ENCODE assay signal across 22 cellular contexts in genomic region chr15:92047900-92048299, GRCh38.
"Had no signal": no experiment of that assay in that cellular context is flagged by ENCODE, and none has a peak within 500 bp of the region (broad histone marks: within the 10 kb centered on the region; RNA-seq: fewer than 3 reads in every experiment).

No MANE protein-coding gene starts in this region.

- H3K4me1 Mint-ChIP-seq: activated B cell treated with CpG ODN at 0.5 μM for 24 hours; activated naive CD8-positive, alpha-beta T cell treated with anti-CD3 and anti-CD28 coated beads for 36 hours had no signal

- H3K27me3 Mint-ChIP-seq: activated B cell treated with CpG ODN at 0.5 μM for 24 hours; activated CD8-positive, alpha-beta memory T cell treated with anti-CD3 and anti-CD28 coated beads, Interleukin-2, amount 10 ng/mL, durations not matched to agents 7 days and 5 days; activated naive CD8-positive, alpha-beta T cell treated with anti-CD3 and anti-CD28 coated beads for 36 hours; activated T-cell treated with anti-CD3 and anti-CD28 coated beads, Interleukin-2, amount 50 U/mL, for 24 hours had no signal

- H3K36me3 Mint-ChIP-seq: activated CD8-positive, alpha-beta memory T cell treated with anti-CD3 and anti-CD28 coated beads, Interleukin-2, amount 10 ng/mL, durations not matched to agents 7 days and 5 days; activated naive CD8-positive, alpha-beta T cell treated with anti-CD3 and anti-CD28 coated beads for 36 hours had no signal

- H3K9me3 Mint-ChIP-seq: activated B cell treated with CpG ODN at 0.5 μM for 24 hours; activated naive CD4-positive, alpha-beta T cell treated with anti-CD3 and anti-CD28 coated beads for 36 hours; activated naive CD8-positive, alpha-beta T cell treated with anti-CD3 and anti-CD28 coated beads for 36 hours; activated T-cell treated with anti-CD3 and anti-CD28 coated beads, Interleukin-2, amount 50 U/mL, for 24 hours; activated T-helper 1 cell treated with anti-CD3 and anti-CD28 coated beads, Interleukin-12 subunit alpha, Interleukin-12 subunit beta, Interleukin-2, Interleukin-4 antibody, amounts not matched to agents 30 ng/mL and 10 ng/mL and 1 ng/mL, durations not matched to agents 14 hours and 24 hours and 36 hours had no signal

- ATAC-seq: activated CD8-positive, alpha-beta memory T cell treated with anti-CD3 and anti-CD28 coated beads, Interleukin-2, amount 10 ng/mL, durations not matched to agents 7 days and 5 days; K562; SK-N-SH treated with all-trans-retinoic acid at 6 μM for 48 hours had no signal

- H3K4me3 Mint-ChIP-seq: activated B cell treated with CpG ODN at 0.5 μM for 24 hours; activated CD8-positive, alpha-beta memory T cell treated with anti-CD3 and anti-CD28 coated beads, Interleukin-2, amount 10 ng/mL, durations not matched to agents 7 days and 5 days; activated naive CD4-positive, alpha-beta T cell treated with anti-CD3 and anti-CD28 coated beads for 36 hours; activated naive CD8-positive, alpha-beta T cell treated with anti-CD3 and anti-CD28 coated beads for 36 hours; activated T-cell treated with anti-CD3 and anti-CD28 coated beads, Interleukin-2, amount 50 U/mL, for 24 hours; activated T-helper 1 cell treated with anti-CD3 and anti-CD28 coated beads, Interleukin-12 subunit alpha, Interleukin-12 subunit beta, Interleukin-2, Interleukin-4 antibody, amounts not matched to agents 30 ng/mL and 10 ng/mL and 1 ng/mL, durations not matched to agents 14 hours and 24 hours and 36 hours had no signal

- H3K27ac Mint-ChIP-seq: activated B cell treated with CpG ODN at 0.5 μM for 24 hours; activated CD8-positive, alpha-beta memory T cell treated with anti-CD3 and anti-CD28 coated beads, Interleukin-2, amount 10 ng/mL, durations not matched to agents 7 days and 5 days; activated naive CD4-positive, alpha-beta T cell treated with anti-CD3 and anti-CD28 coated beads for 36 hours; activated naive CD8-positive, alpha-beta T cell treated with anti-CD3 and anti-CD28 coated beads for 36 hours; activated T-cell treated with anti-CD3 and anti-CD28 coated beads, Interleukin-2, amount 50 U/mL, for 24 hours; activated T-helper 1 cell treated with anti-CD3 and anti-CD28 coated beads, Interleukin-12 subunit alpha, Interleukin-12 subunit beta, Interleukin-2, Interleukin-4 antibody, amounts not matched to agents 30 ng/mL and 10 ng/mL and 1 ng/mL, durations not matched to agents 14 hours and 24 hours and 36 hours had no signal

- DNase-seq: activated B cell treated with CpG ODN at 0.5 μM for 24 hours; activated CD8-positive, alpha-beta memory T cell treated with anti-CD3 and anti-CD28 coated beads, Interleukin-2, amount 10 ng/mL, durations not matched to agents 7 days and 5 days; activated effector memory CD4-positive, alpha-beta T cell treated with anti-CD3 and anti-CD28 coated beads, Interleukin-2, amount 50 U/mL, for 16 hours; activated naive CD4-positive, alpha-beta T cell treated with anti-CD3 and anti-CD28 coated beads for 36 hours; activated naive CD8-positive, alpha-beta T cell treated with anti-CD3 and anti-CD28 coated beads for 36 hours; activated T-cell treated with anti-CD3 and anti-CD28 coated beads, Interleukin-2, amount 50 U/mL, for 24 hours; brain microvascular endothelial cell; cerebellar nuclear complex; Karpas-422; NCI-H1105 treated with DMSO at 0.1 percent for 48 hours; NCI-H1436 treated with DMSO at 0.1 percent for 48 hours; NCI-H187; NCI-H2081; NCI-H510A treated with DMSO at 0.1 percent for 48 hours; NCI-H69; NK-92 treated with Interleukin-12 subunit alpha and Interleukin-12 subunit beta, amount 100 ng/mL, for 24 hours; Peyer's patch; SHP77; SW 1271 had no signal
